8 cellular contexts compared by ENCODE assay signal in the genomic region with DNA sequence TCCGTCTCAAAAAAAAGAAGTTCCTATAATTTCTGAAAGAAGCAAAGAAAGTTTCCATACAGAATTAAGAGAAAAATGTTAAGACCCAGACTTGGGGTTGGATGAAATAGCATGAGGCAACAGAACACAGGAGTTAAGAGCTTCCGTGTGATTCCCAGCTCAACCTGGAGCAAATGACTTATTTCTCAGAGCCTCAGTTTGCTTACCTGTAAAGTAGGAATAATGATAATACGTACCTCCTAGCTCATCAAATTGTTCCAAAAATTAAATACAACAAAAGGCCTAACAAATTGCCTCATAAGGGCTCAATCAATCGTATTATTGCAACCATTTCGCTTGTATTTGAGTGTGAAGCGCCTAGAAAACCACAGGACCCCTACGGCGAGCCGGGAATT. TPM values are rescaled to one million over a fixed set of nuclear protein-coding genes. Genes with fewer than 3 reads are reported as not detected.
DNase-seq lines count a peak whose midpoint lies in the region; FAIRE-seq and TF ChIP-seq lines count a peak whose summit lies in the region.

No MANE protein-coding gene starts in this region.

- peaks cover 43% of the 10 kb centered on the region for H3K79me2 ChIP-seq in MM.1S (ENCODE audit: low read length)

- no peaks in the 10 kb centered on the region for H3K9me2 ChIP-seq in MM.1S (replicated peaks; ENCODE audit: insufficient read depth, low read length)

- no peaks in the 10 kb centered on the region for H3K27me3 Mint-ChIP-seq in nephron (ENCODE audit: low read depth)

- DNase-seq in BJ (ENCODE audit: low read depth) = no peak
- no peak for DNase-seq in MM.1S
- no peak for DNase-seq in midbrain (lab: John Stamatoyannopoulos, UW)
- DNase-seq in nucleus accumbens (lab: John Stamatoyannopoulos, UW) = no peak
- DNase-seq in urothelium cell line (ENCODE audit: low spot score) = no peak
- DNase-seq in NCI-H1417 (lab: John Stamatoyannopoulos, UW) = no peak

- H3K9me3 Mint-ChIP-seq in nephron = no peaks in the 10 kb centered on the region

- H3K4me1 Mint-ChIP-seq in nephron = peaks cover 9% of the 10 kb centered on the region

- no peak for FAIRE-seq in urothelium cell line (lab: Jason Lieb, UNC)

- H3K4me3 Mint-ChIP-seq in nephron = peak overlapping the region; percentile 97 to 99 (median 98)

- peak overlapping the region; percentile 55; the same call in 1 of the 2 replicates for H3K27ac ChIP-seq in MM.1S (ENCODE audit: low read length)
- H3K27ac ChIP-seq in duodenal mucosa (ENCODE audit: low read depth, low read length) = peak overlapping the region; percentile 75

- peak overlapping the region in 2 of 3 experiments; percentile 87 to 99 for H3K27ac Mint-ChIP-seq in nephron

- POLR2A ChIA-PET in BJ (lab: Charles Lee) = interaction anchor here (0.9 kb wide), 1 partner anchor 12 kb away, joined by 3 read pairs; no protein-coding TSS in a partner anchor

- H3K36me3 ChIP-seq in BJ (ENCODE audit: control insufficient read depth, insufficient read depth, low read length) = no peaks in the 10 kb centered on the region
- no peaks in the 10 kb centered on the region for H3K36me3 ChIP-seq in MM.1S (replicated peaks; ENCODE audit: insufficient read depth, low read length)
- no peaks in the 10 kb centered on the region for H3K36me3 ChIP-seq in duodenal mucosa (ENCODE audit: control insufficient read depth in 1 of 2, insufficient read depth in 2 of 2, low read length in 2 of 2)

- CTCF ChIA-PET in BJ (lab: Yijun Ruan, JAX) = interaction anchor here (1.4 to 1.9 kb wide), 3 partner anchors 9 to 168 kb away, joined by 4 to 9 read pairs (median 4); no protein-coding TSS in a partner anchor

- H3K9me3 ChIP-seq in MM.1S (replicated peaks; ENCODE audit: insufficient read depth, low read length) = no peaks in the 10 kb centered on the region
- no peaks in the 10 kb centered on the region for H3K9me3 ChIP-seq in duodenal mucosa (ENCODE audit: control insufficient read depth in 1 of 2, low read length in 2 of 2)

- peaks cover 2% of the 10 kb centered on the region for H3K36me3 Mint-ChIP-seq in nephron (ENCODE audit: low read depth)

- no peaks in the 10 kb centered on the region for H4K20me1 ChIP-seq in MM.1S (ENCODE audit: insufficient read depth, low read length)

- 0 out of 2 replicates have a peak, but pooled peaks cover 4% of the 10 kb centered on the region for H3F3A ChIP-seq in MM.1S (ENCODE audit: insufficient read depth, low read length)

- TF ChIP-seq CTCF in BJ (IDR thresholded peaks at IDR 0.05; ENCODE audit: insufficient read depth, low read depth, low read length) (no peak), MM.1S (IDR thresholded peaks at IDR 0.05; ENCODE audit: low read length) (no peak), nephron (IDR thresholded peaks at IDR 0.05; ENCODE audit: unreplicated experiment in 3 of 3) (no peak)

- no peaks in the 10 kb centered on the region for H3K27me3 ChIP-seq in BJ (ENCODE audit: control insufficient read depth, insufficient read depth, low read length)
- no peaks in the 10 kb centered on the region for H3K27me3 ChIP-seq in MM.1S (replicated peaks; ENCODE audit: insufficient read depth, low read length)
- H3K27me3 ChIP-seq in duodenal mucosa (ENCODE audit: control insufficient read depth in 1 of 2, insufficient read depth in 2 of 2, low read length in 2 of 2) = no peaks in the 10 kb centered on the region

- H3K4me1 ChIP-seq in MM.1S (ENCODE audit: low read length) = peaks cover 9% of the 10 kb centered on the region; the same call in 1 of the 2 replicates
- H3K4me1 ChIP-seq in duodenal mucosa (ENCODE audit: control insufficient read depth in 1 of 2, insufficient read depth in 2 of 2, low read length in 2 of 2) = peaks cover 11 to 14% of the 10 kb centered on the region in 2 donors

- H3K9ac ChIP-seq in MM.1S (ENCODE audit: low read length) (peak overlapping the region; percentile 88), duodenal mucosa (ENCODE audit: low read depth in 1 of 2, low read length in 2 of 2) (peak overlapping the region; percentile 72 to 88)

- peak overlapping the region; percentile 96 for H3K4me3 ChIP-seq in BJ (ENCODE audit: low read depth, low read length)
- H3K4me3 ChIP-seq in MM.1S (ENCODE audit: low read length) = peak overlapping the region; percentile 90
- peak overlapping the region; percentile 88 to 93 for H3K4me3 ChIP-seq in duodenal mucosa (ENCODE audit: low read depth in 1 of 2, low read length in 2 of 2)

- H2AFZ ChIP-seq in MM.1S (ENCODE audit: low read length) = peak overlapping the region; percentile 87

- H3K4me2 ChIP-seq in MM.1S (ENCODE audit: low read depth, low read length) = peak overlapping the region; percentile 93

RNA-seq across cellular contexts. Expression of gene GPR107, which starts 0.6 kb away (rescaled TPM):
- 32.5 and 36.4 TPM in 2 replicates for polyA plus RNA-seq in BJ (2011; rRNA removed)
- polyA minus RNA-seq in BJ (2011; rRNA and poly(A)+ RNA removed) = 21.8 and 23.2 TPM in 2 replicates

RNA-seq across cellular contexts. Expression of gene FNBP1, which starts 10.1 kb away (rescaled TPM):
- polyA plus RNA-seq in BJ (2011; rRNA removed) = 7.8 and 15.0 TPM in 2 replicates
- polyA minus RNA-seq in BJ (2011; rRNA and poly(A)+ RNA removed) = 11.6 and 15.9 TPM in 2 replicates
